1 cellular context compared by ENCODE assay signal in the genomic region with DNA sequence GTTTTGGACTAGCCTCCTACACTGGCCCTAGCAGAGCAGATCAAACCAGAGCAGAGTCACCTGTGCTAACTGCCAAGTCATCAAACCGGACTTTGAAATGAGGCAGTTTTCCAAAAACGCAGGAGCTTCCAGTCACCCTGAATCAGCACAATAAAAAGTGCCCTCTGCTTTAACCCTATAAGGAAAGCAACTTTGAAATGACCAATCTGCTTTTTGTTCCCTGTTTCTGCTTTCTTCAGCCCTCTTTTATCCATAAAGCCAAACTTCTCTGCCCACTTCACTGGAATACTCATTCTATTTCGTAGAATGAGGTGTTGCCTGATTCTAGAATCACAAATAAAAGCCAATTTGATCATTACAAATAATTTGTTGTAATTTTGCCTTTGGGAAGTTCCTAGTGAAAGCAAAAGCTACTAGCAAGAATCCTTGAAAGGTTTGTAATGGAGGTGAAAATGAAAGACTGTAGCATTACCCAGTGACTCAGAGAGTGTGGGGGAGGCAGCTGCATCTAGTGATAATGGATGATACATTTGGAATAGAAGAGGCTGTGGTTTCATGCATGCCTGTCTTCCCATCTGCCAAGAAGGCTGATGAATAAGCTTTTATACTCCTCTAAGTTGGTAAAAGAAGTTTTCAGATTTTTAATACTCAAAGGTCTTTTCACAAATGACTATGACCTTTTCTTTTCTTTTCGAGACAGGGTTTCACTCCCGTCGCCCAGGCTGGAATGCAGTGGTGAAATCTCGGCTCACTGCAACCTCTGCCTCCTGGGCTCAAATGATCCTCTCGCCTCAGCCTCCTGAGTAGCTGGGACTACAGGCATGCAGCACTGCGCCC.
A peak's percentile ranks its signal among the peaks of the same experiment; 100 is the strongest.
TF ChIP-seq lines count a peak whose summit lies in the region.

No MANE protein-coding gene starts in this region.

TF ChIP-seq in SK-N-SH, 30 proteins besides CTCF, POLR2A, EP300 and RAD21 (continued from another document):
- TF ChIP-seq, protein P1, sequence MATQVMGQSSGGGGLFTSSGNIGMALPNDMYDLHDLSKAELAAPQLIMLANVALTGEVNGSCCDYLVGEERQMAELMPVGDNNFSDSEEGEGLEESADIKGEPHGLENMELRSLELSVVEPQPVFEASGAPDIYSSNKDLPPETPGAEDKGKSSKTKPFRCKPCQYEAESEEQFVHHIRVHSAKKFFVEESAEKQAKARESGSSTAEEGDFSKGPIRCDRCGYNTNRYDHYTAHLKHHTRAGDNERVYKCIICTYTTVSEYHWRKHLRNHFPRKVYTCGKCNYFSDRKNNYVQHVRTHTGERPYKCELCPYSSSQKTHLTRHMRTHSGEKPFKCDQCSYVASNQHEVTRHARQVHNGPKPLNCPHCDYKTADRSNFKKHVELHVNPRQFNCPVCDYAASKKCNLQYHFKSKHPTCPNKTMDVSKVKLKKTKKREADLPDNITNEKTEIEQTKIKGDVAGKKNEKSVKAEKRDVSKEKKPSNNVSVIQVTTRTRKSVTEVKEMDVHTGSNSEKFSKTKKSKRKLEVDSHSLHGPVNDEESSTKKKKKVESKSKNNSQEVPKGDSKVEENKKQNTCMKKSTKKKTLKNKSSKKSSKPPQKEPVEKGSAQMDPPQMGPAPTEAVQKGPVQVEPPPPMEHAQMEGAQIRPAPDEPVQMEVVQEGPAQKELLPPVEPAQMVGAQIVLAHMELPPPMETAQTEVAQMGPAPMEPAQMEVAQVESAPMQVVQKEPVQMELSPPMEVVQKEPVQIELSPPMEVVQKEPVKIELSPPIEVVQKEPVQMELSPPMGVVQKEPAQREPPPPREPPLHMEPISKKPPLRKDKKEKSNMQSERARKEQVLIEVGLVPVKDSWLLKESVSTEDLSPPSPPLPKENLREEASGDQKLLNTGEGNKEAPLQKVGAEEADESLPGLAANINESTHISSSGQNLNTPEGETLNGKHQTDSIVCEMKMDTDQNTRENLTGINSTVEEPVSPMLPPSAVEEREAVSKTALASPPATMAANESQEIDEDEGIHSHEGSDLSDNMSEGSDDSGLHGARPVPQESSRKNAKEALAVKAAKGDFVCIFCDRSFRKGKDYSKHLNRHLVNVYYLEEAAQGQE (IDR thresholded peaks at IDR 0.05; ENCODE audit: low read depth, low read length), result no peak
- TF ChIP-seq, protein P2, sequence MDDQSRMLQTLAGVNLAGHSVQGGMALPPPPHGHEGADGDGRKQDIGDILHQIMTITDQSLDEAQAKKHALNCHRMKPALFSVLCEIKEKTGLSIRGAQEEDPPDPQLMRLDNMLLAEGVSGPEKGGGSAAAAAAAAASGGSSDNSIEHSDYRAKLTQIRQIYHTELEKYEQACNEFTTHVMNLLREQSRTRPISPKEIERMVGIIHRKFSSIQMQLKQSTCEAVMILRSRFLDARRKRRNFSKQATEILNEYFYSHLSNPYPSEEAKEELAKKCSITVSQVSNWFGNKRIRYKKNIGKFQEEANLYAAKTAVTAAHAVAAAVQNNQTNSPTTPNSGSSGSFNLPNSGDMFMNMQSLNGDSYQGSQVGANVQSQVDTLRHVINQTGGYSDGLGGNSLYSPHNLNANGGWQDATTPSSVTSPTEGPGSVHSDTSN (IDR thresholded peaks at IDR 0.05), result peak; percentile 89
- TF ChIP-seq NFIC (IDR thresholded peaks at IDR 0.05; ENCODE audit: borderline replicate concordance), result peak; percentile 75
